Comparison of ENCODE assay signal across 10 cellular contexts in the genomic region with DNA sequence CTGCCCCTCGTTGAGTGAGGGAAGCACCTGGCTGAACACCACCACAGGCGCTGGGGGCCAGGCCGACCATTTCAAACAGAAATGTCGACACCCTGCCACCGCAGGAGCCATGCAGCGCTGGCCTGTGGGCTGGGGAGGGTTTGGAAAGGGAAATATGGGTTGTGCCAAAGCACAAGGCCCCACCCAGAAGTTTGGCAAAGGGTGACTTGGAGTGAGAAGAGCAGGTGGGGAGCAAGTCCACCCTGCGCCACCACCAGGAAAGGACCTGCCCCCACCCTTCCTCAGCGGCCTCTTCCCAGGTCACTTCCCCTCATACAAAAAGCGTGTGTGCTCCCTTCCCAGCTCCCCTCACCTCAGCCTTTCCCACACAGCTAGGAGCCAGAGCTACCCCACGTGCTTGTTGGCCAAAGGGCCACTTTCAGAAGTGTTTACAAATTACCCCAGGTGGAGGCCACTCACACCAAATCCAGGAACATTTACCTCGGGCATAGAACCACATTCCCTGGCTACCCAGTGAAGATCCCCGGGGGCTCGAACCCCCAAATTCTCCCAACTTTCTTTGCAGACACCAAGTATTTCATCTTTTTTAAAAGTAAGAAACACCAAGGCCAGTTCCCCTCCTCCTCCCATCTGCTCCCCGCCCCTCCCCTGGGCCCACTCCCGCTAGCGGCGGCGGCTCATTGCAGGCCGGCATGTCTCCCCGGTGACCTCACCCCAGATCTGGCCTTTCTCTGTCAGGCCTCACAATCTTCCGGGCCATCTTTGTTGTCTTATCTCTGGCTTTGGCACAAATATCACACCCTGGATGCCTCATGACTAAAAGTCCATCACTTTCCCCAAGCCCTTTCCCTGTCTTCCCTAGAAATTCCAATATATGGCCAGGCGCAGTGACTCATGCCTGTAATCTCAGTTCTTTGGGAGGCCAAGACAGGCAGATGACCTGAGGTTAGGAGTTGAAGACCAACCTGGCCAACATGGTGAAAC. TPM values are rescaled to one million over a fixed set of nuclear protein-coding genes. Genes with fewer than 3 reads are reported as not detected.
A peak's percentile ranks its signal among the peaks of the same experiment; 100 is the strongest.
DNase-seq lines count a peak whose midpoint lies in the region; ATAC-seq, FAIRE-seq and TF ChIP-seq lines count a peak whose summit lies in the region.
"Had no signal": no experiment of that assay in that cellular context is flagged by ENCODE, and none has a peak within 500 bp of the region (broad histone marks: within the 10 kb centered on the region; RNA-seq: fewer than 3 reads in every experiment).

No MANE protein-coding gene starts in this region.

- H3K4ac ChIP-seq in H1 (replicated peaks; ENCODE audit: insufficient read length, low read depth, low read length) = no peak overlapping the region

- intact Hi-C loops in naive thymus-derived CD4-positive, alpha-beta T cell (cut with micrococcal nuclease) = no loop called here

- no peak overlapping the region for H3K4me2 ChIP-seq in H1 (ENCODE audit: insufficient read depth in 1 of 2, low read depth in 2 of 2, low read length in 2 of 2)
- H3K4me2 ChIP-seq: KMS-11 had no signal

- H2BK15ac ChIP-seq in H1 (ENCODE audit: low read length) = 0 out of 2 replicates have a peak overlapping the region, but pooled peaks have one; percentile 46

- DNase-seq in AG08395 (ENCODE audit: low spot score) = peak; percentile 40
- DNase-seq in LHCN-M2 (ENCODE audit: low read depth) = peak; percentile 72
- no peak for DNase-seq in H1 (ENCODE audit: low read depth in 1 of 2, low spot score in 2 of 2)
- DNase-seq in naive thymus-derived CD4-positive, alpha-beta T cell = no peak
- no peak for DNase-seq in NCI-H1417 (lab: John Stamatoyannopoulos, UW)
- no peak for DNase-seq in NCI-H2171 (lab: John Stamatoyannopoulos, UW)
- no peak for DNase-seq in HCEC 1CT
- DNase-seq: activated naive CD4-positive, alpha-beta T cell treated with anti-CD3 and anti-CD28 coated beads, Interleukin-2, amount 50 U/mL, for 16 hours had no signal

- no peak overlapping the region for H4K91ac ChIP-seq in H1 (replicated peaks; ENCODE audit: insufficient read length, low read length)

- H2AFZ ChIP-seq in H1 (ENCODE audit: low read length) = no peak overlapping the region

- no peak for TF ChIP-seq RAD21 in H1 (IDR thresholded peaks at IDR 0.05 in 1 of 2, conservative IDR thresholded peaks at IDR 0.05 in 1 of 2; ENCODE audit: low read depth in 2 of 2, low read length in 2 of 2)

- no peak overlapping the region for H2AK5ac ChIP-seq in H1 (ENCODE audit: low read depth, low read length)

- no peak overlapping the region for H3K23ac ChIP-seq in H1 (ENCODE audit: insufficient read length)

- no peak overlapping the region for H3K9ac ChIP-seq in H1 (replicated peaks in 1 of 4; ENCODE audit: extremely low read depth in 1 of 4, low read depth in 3 of 4, low read length in 3 of 4)
- H3K9ac ChIP-seq: KMS-11 had no signal

- 81% methylated on average over 22 of the region's 22 CpGs; no CpG with 5 or more reads in 1 of the 2 experiments for WGBS in H1 (ENCODE audit: extremely low coverage in 1 of 2, insufficient coverage in 1 of 2, insufficient read length in 1 of 2, insufficient replicate concordance in 2 of 2, low coverage in 1 of 2, low lambda C conversion rate in 2 of 2, missing lambda C conversion rate in 1 of 2), 2 experiments

- no peaks in the 10 kb centered on the region for H3K9me3 Mint-ChIP-seq in naive thymus-derived CD4-positive, alpha-beta T cell

- FAIRE-seq in H1 (lab: Jason Lieb, UNC) = no peak

- peaks cover 0 to 2% (median 0%) of the 10 kb centered on the region in 5 donors for H3K36me3 Mint-ChIP-seq in naive thymus-derived CD4-positive, alpha-beta T cell

- no peak for TF ChIP-seq EP300 in H1 (IDR thresholded peaks at IDR 0.05; ENCODE audit: borderline replicate concordance in 1 of 2, low read depth in 2 of 2, low read length in 2 of 2)

- H3K27ac Mint-ChIP-seq in naive thymus-derived CD4-positive, alpha-beta T cell = peak overlapping the region in 5 of 9 donors; percentile 46 to 90 (median 76)

- no peak overlapping the region for H2BK20ac ChIP-seq in H1 (ENCODE audit: low read length)

- H4K20me1 ChIP-seq in H1 (replicated peaks in 1 of 2; ENCODE audit: control insufficient read depth in 1 of 2, insufficient read depth in 2 of 2, low read length in 2 of 2) = no peaks in the 10 kb centered on the region

- no peak for TF ChIP-seq POLR2A in H1 (IDR thresholded peaks at IDR 0.05; ENCODE audit: control extremely low read depth in 1 of 2, low read depth in 2 of 2, low read length in 2 of 2)

- no peak overlapping the region for H4K5ac ChIP-seq in H1 (ENCODE audit: insufficient read length, low read depth, low read length)

- no peak for ATAC-seq in naive thymus-derived CD4-positive, alpha-beta T cell
- ATAC-seq in HG03378 (IDR thresholded peaks at IDR 0.05; ENCODE audit: unreplicated experiment) = no peak

- H3K79me1 ChIP-seq in H1 (ENCODE audit: low read depth, low read length) = no peaks in the 10 kb centered on the region

- no peak overlapping the region for H2BK5ac ChIP-seq in H1 (ENCODE audit: low read depth, low read length)

- 0 out of 7 replicates have a peak, but pooled peaks cover 0 to 2% (median 0%) of the 10 kb centered on the region in 4 experiments for H3K27me3 ChIP-seq in H1 (replicated peaks in 1 of 4; ENCODE audit: control insufficient read depth in 3 of 4, extremely low read depth in 1 of 4, insufficient read depth in 3 of 4, low read length in 3 of 4)
- H3K27me3 ChIP-seq in naive thymus-derived CD4-positive, alpha-beta T cell (ENCODE audit: control insufficient read depth in 2 of 2, insufficient read depth in 2 of 2, low read length in 2 of 2) = no peaks in the 10 kb centered on the region

- H3K79me2 ChIP-seq in H1 (ENCODE audit: control insufficient read depth in 1 of 2, insufficient read depth in 2 of 2, low read length in 2 of 2) = no peaks in the 10 kb centered on the region

- POLR2A ChIA-PET in H1 (lab: Charles Lee; ENCODE audit: partially characterized antibody) = no interaction called here
- POLR2A ChIA-PET in naive thymus-derived CD4-positive, alpha-beta T cell (lab: Charles Lee) = interaction anchor here (0.6 to 1.3 kb wide), 3 partner anchors 57 to 441 kb away, joined by 3 to 7 read pairs (median 4); partner anchors contain the start of genes TUT1 and WDR74

- TF ChIP-seq CTCF in H1 (IDR thresholded peaks at IDR 0.05; ENCODE audit: control extremely low read depth in 1 of 3, insufficient read depth in 1 of 3, low read depth in 1 of 3, low read length in 3 of 3) = no peak

- H3K18ac ChIP-seq in H1 (ENCODE audit: extremely low read depth, low read length) = no peak overlapping the region

- H3K56ac ChIP-seq in H1 (replicated peaks; ENCODE audit: insufficient read length, low read depth, low read length) = no peak overlapping the region

- H3K23me2 ChIP-seq in H1 (ENCODE audit: low read depth, low read length) = no peaks in the 10 kb centered on the region; the same call in 1 of the 2 replicates

- H3K27me3 Mint-ChIP-seq in naive thymus-derived CD4-positive, alpha-beta T cell = no peaks in the 10 kb centered on the region

- H4K8ac ChIP-seq in H1 (ENCODE audit: extremely low read depth, insufficient read depth, low read length) = no peak overlapping the region; the same call in none of the 2 replicates

- peaks cover 3 to 26% (median 5%) of the 10 kb centered on the region in 4 experiments; a peak in 6 of 7 replicates for H3K4me1 ChIP-seq in H1 (replicated peaks in 1 of 4; ENCODE audit: control insufficient read depth in 3 of 4, insufficient read depth in 4 of 4, low read length in 3 of 4)
- peaks cover 18 to 43% of the 10 kb centered on the region in 2 donors for H3K4me1 ChIP-seq in naive thymus-derived CD4-positive, alpha-beta T cell (ENCODE audit: control insufficient read depth in 2 of 2, insufficient read depth in 2 of 2, low read length in 2 of 2)

- no peak overlapping the region for H2BK120ac ChIP-seq in H1 (replicated peaks; ENCODE audit: low read depth, low read length)

- no peaks in the 10 kb centered on the region for H3K36me3 ChIP-seq in H1 (ENCODE audit: control insufficient read depth in 2 of 4, insufficient read depth in 4 of 4, low read length in 3 of 4)
- no peaks in the 10 kb centered on the region for H3K36me3 ChIP-seq in naive thymus-derived CD4-positive, alpha-beta T cell (ENCODE audit: control insufficient read depth in 2 of 3, insufficient read depth in 3 of 3, low read length in 3 of 3)

- H2BK12ac ChIP-seq in H1 (ENCODE audit: low read depth, low read length) = peak overlapping the region; percentile 60; the same call in 1 of the 2 replicates

- H3K4me3 Mint-ChIP-seq in naive thymus-derived CD4-positive, alpha-beta T cell = peak overlapping the region in 1 of 10 donors; percentile 60

- no peak overlapping the region for H3K27ac ChIP-seq in H1 (ENCODE audit: low read depth, low read length)
- no peak overlapping the region for H3K27ac ChIP-seq in naive thymus-derived CD4-positive, alpha-beta T cell (ENCODE audit: low read depth, low read length)
- H3K27ac ChIP-seq: KMS-11 had no signal

- peaks cover 27 to 63% (median 52%) of the 10 kb centered on the region in 7 donors for H3K4me1 Mint-ChIP-seq in naive thymus-derived CD4-positive, alpha-beta T cell

- no peaks in the 10 kb centered on the region for H3K9me3 ChIP-seq in H1 (ENCODE audit: insufficient read depth in 2 of 2, low read depth in 1 of 2, low read length in 1 of 2)
- no peaks in the 10 kb centered on the region for H3K9me3 ChIP-seq in naive thymus-derived CD4-positive, alpha-beta T cell (ENCODE audit: control insufficient read depth in 2 of 3, low read length in 3 of 3)

- H3K14ac ChIP-seq in H1 (ENCODE audit: insufficient read length) = no peak overlapping the region

- no peak overlapping the region for H3K4me3 ChIP-seq in H1 (ENCODE audit: extremely low read depth in 1 of 4, insufficient read depth in 2 of 4, low read depth in 3 of 4, low read length in 4 of 4)
- H3K4me3 ChIP-seq in naive thymus-derived CD4-positive, alpha-beta T cell (ENCODE audit: low read length) = no peak overlapping the region

- CTCF ChIA-PET in H1 (lab: Charles Lee; ENCODE audit: partially characterized antibody) = interaction anchor here (0.6 to 1.3 kb wide), 5 partner anchors 9 to 193 kb away, joined by 3 read pairs; partner anchors contain the start of gene TUT1
- CTCF ChIA-PET in naive thymus-derived CD4-positive, alpha-beta T cell (lab: Charles Lee) = interaction anchor here (0.7 to 2.3 kb wide), 6 partner anchors 8 to 441 kb away, joined by 3 to 8 read pairs (median 4); no protein-coding TSS in a partner anchor

RNA-seq across cellular contexts. Expression of gene SCGB1A1, which starts 20.5 kb away (rescaled TPM):
- total RNA-seq in LHCN-M2 (2014; rRNA removed) = not detected in 2 replicates
- polyA plus RNA-seq in LHCN-M2 (2012) = not detected
- total RNA-seq in H1 (2021; fragmentation: NEBNext Ultra II Directional; extraction: Animal tissue kit (Norgen Biotek cat#: 25700)) = not detected in 2 replicates
- not detected in 2 replicates for polyA plus RNA-seq in H1 (2011; rRNA removed)
- polyA plus RNA-seq in H1 (2011; cell fraction: cytosol; rRNA removed) = not detected
- not detected for polyA plus RNA-seq in H1 (2011; cell fraction: nucleus; rRNA removed)
- polyA plus RNA-seq in H1 (2012, experiment 1 of 2) = not detected in 4 replicates
- not detected for polyA plus RNA-seq in H1 (2012, experiment 2 of 2)
- polyA plus RNA-seq in H1 (2013, experiment 1 of 2) = not detected
- not detected for polyA plus RNA-seq in H1 (2013, experiment 2 of 2)
- not detected in 2 replicates for polyA minus RNA-seq in H1 (2011; rRNA and poly(A)+ RNA removed)
- not detected for polyA minus RNA-seq in H1 (2011; cell fraction: cytosol; rRNA and poly(A)+ RNA removed)
- not detected for polyA minus RNA-seq in H1 (2011; cell fraction: nucleus; rRNA and poly(A)+ RNA removed)
- total RNA-seq in naive thymus-derived CD4-positive, alpha-beta T cell = not detected
- not detected for polyA plus RNA-seq in naive thymus-derived CD4-positive, alpha-beta T cell

Comparison
In these comparisons a context has a peak if more than half of its experiments do, and no peak if none do; other contexts are left out.
1. DNase-seq: peak in AG08395 (single experiment) and LHCN-M2 (single experiment); none in H1 (0 of 2), naive thymus-derived CD4-positive, alpha-beta T cell (0 of 9), NCI-H1417 (0 of 3), NCI-H2171 (single experiment) and HCEC 1CT (single experiment).